In the genomic region with DNA sequence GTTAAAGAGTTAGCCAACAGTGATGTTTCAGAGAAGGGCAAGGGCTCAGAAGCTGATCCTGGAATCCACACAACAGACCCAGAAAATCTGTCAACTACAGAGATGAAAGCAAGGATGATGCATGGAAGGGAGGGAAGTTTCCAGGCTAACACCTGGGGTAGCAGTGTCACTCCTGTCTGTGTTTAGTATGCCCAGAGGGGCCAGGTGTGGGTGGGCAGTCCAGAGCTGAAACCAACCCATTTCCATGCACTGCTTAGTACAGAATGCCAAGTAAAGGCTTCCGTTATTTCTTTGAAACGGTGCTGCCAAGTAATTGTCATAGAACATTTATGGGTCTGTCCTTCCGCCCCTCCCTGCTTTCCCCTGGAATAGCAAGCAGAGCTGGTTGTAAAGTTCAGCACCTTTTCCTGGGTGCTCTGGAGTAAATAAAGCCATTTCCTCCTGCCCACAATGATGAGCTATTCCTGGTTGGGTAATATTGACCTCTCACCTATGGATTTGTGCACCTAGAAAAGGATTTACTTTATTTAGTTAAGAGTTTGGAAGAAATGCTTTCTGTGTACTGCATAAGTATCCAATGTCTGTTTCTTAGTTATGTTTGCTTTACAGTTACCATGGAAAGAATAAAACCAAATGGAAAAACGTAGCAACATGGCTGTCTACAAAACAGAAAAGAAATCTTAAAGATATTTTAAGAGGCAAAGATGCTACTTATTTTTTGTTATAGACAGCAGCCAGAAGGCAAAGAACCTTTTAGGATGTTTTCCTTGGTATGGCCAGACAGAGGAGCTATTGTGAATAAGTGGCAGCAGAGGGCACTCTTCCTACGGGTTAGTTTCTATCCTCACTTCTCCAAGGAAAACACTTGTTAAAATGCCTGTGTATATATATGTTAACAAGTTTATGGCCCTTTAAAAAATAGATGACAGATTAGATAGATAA, we compare ENCODE assay signal across 8 cellular contexts.
DNase-seq lines count a peak whose midpoint lies in the region; ATAC-seq, FAIRE-seq and TF ChIP-seq lines count a peak whose summit lies in the region.
"Not testable (repeated sequence)": the region's sequence is repeated elsewhere in the genome, so short reads cannot be mapped to it uniquely, and the experiment has no call there.

No MANE protein-coding gene starts in this region.

- intact Hi-C loops in CD14-positive monocyte (cut with micrococcal nuclease); right lobe of liver (cut with DNase I): not testable (repeated sequence)
- intact Hi-C loops in OCI-LY7 (cut with micrococcal nuclease; ENCODE audit: unreplicated experiment), result loop anchor here (10.0 kb wide), 1 partner anchor 429 kb away; no protein-coding TSS in a partner anchor

- not testable (repeated sequence) for H3K9me3 Mint-ChIP-seq in CD14-positive monocyte; astrocyte (ENCODE audit: unreplicated experiment)

- 12 to 13% methylated on average over 5 of the region's 5 CpGs for WGBS in GM23248 (ENCODE audit: low coverage in 1 of 2, low lambda C conversion rate in 2 of 2, missing lambda C conversion rate in 2 of 2), 2 experiments
- 0% methylated on average over 2 of the region's 5 CpGs for WGBS in right lobe of liver (ENCODE audit: insufficient coverage, low coverage, low lambda C conversion rate, missing lambda C conversion rate)

- TF ChIP-seq POLR2A in right lobe of liver (IDR thresholded peaks at IDR 0.05), result not testable (repeated sequence)

- peak; percentile 59 to 89 (median 82) for ATAC-seq in right lobe of liver

- H3K36me3 Mint-ChIP-seq in CD14-positive monocyte; astrocyte (ENCODE audit: low read depth, unreplicated experiment): not testable (repeated sequence)

- not testable (repeated sequence) for H3K9me3 ChIP-seq in GM23248 (ENCODE audit: low read depth); OCI-LY7 (ENCODE audit: low read length); astrocyte (ENCODE audit: insufficient read depth, low read depth, low read length); right lobe of liver

- H3K4me2 ChIP-seq in GM23248 (ENCODE audit: unreplicated experiment); OCI-LY7 (ENCODE audit: low read length); astrocyte (ENCODE audit: low read length): not testable (repeated sequence)

- not testable (repeated sequence) for H3K27ac ChIP-seq in GM23248; OCI-LY7 (ENCODE audit: low read depth, low read length, poor library complexity, severe bottlenecking); astrocyte (ENCODE audit: low read depth, low read length); right lobe of liver

- in situ Hi-C loops in GM23248 (cut with MboI), result not testable (repeated sequence)

- H3K9me2 ChIP-seq in GM23248 (ENCODE audit: insufficient read depth); OCI-LY7 (ENCODE audit: insufficient read depth, low read length): not testable (repeated sequence)

- POLR2A ChIA-PET in OCI-LY7 (lab: Charles Lee), result interaction anchor here (2.1 kb wide), 1 partner anchor 15 kb away, joined by 4 read pairs; no protein-coding TSS in a partner anchor

- H3K4me1 ChIP-seq in GM23248 (ENCODE audit: insufficient read depth); OCI-LY7 (ENCODE audit: insufficient read depth, low read length, poor library complexity, severe bottlenecking); astrocyte (ENCODE audit: insufficient read depth, low read length); right lobe of liver: not testable (repeated sequence)

- DNase-seq in CD14-positive monocyte (ENCODE audit: low spot score); astrocyte (ENCODE audit: low read depth); right lobe of liver: not testable (repeated sequence)
- DNase-seq in GM23248 (peak; percentile 78), NCI-H1436 (lab: John Stamatoyannopoulos, UW) (peak; percentile 26), OCI-LY7 (ENCODE audit: low spot score) (peak; percentile 24), fibroblast of pulmonary artery (ENCODE audit: low read depth) (peak; percentile 70), smooth muscle cell of the brain vasculature (ENCODE audit: low read depth, low spot score) (peak; percentile 13)

- not testable (repeated sequence) for H3K4me1 Mint-ChIP-seq in CD14-positive monocyte; astrocyte (ENCODE audit: low read depth, unreplicated experiment)

- not testable (repeated sequence) for H3K79me2 ChIP-seq in GM23248 (ENCODE audit: insufficient read depth); OCI-LY7 (ENCODE audit: insufficient read depth, low read depth, low read length); astrocyte (ENCODE audit: insufficient read depth, low read length)

- H4K20me1 ChIP-seq in GM23248 (ENCODE audit: insufficient read depth); OCI-LY7 (ENCODE audit: insufficient read depth, low read length); astrocyte (ENCODE audit: insufficient read depth, low read length): not testable (repeated sequence)

- not testable (repeated sequence) for H3K36me3 ChIP-seq in GM23248 (ENCODE audit: low read depth); OCI-LY7 (ENCODE audit: insufficient read depth, low read length); astrocyte (ENCODE audit: insufficient read depth, low read length); right lobe of liver

- CTCF ChIA-PET in OCI-LY7 (lab: Charles Lee; ENCODE audit: unreplicated experiment), result not testable (repeated sequence)

- FAIRE-seq in astrocyte (lab: Jason Lieb, UNC), result not testable (repeated sequence)

- TF ChIP-seq CTCF in CD14-positive monocyte (IDR thresholded peaks at IDR 0.05) (peak; percentile 44), OCI-LY7 (conservative IDR thresholded peaks at IDR 0.05; ENCODE audit: low read length) (peak; percentile 72), astrocyte (IDR thresholded peaks at IDR 0.05; ENCODE audit: insufficient read depth, low read depth, low read length) (peak; percentile 57), fibroblast of pulmonary artery (IDR thresholded peaks at IDR 0.05; ENCODE audit: low read length, missing control alignments) (peak; percentile 59), right lobe of liver (IDR thresholded peaks at IDR 0.05) (peak; percentile 37 to 70 (median 56))

- not testable (repeated sequence) for BruUV-seq in OCI-LY7 (replicated peaks; lab: Mats Ljungman, UMichigan)

- not testable (repeated sequence) for H3K27me3 ChIP-seq in GM23248 (replicated peaks; ENCODE audit: insufficient read depth); astrocyte (ENCODE audit: insufficient read depth, low read length); right lobe of liver

- not testable (repeated sequence) for H2AFZ ChIP-seq in GM23248; OCI-LY7 (ENCODE audit: low read length); astrocyte (ENCODE audit: low read depth, low read length)

- not testable (repeated sequence) for H3K27me3 Mint-ChIP-seq in CD14-positive monocyte (ENCODE audit: low read depth in 3 of 3); astrocyte (ENCODE audit: low read depth, unreplicated experiment)

- H3K4me3 Mint-ChIP-seq in CD14-positive monocyte; astrocyte (ENCODE audit: unreplicated experiment): not testable (repeated sequence)

- not testable (repeated sequence) for H3K27ac Mint-ChIP-seq in CD14-positive monocyte; astrocyte (ENCODE audit: unreplicated experiment)

- not testable (repeated sequence) for H3K9ac ChIP-seq in GM23248; astrocyte (ENCODE audit: low read length)

- H3F3A ChIP-seq in GM23248 (ENCODE audit: insufficient read depth), result not testable (repeated sequence)

- H3K4me3 ChIP-seq in GM23248; OCI-LY7 (ENCODE audit: low read depth, low read length, poor library complexity, severe bottlenecking); astrocyte (ENCODE audit: insufficient read depth, low read depth, low read length); fibroblast of pulmonary artery (replicated peaks; ENCODE audit: low read depth, low read length); right lobe of liver: not testable (repeated sequence)
